8 cellular contexts compared by ENCODE assay signal in genomic region chr12:2812290-2813213, GRCh38. TPM values are rescaled to one million over a fixed set of nuclear protein-coding genes. Genes with fewer than 3 reads are reported as not detected.
DNase-seq lines count a peak whose midpoint lies in the region; ATAC-seq and TF ChIP-seq lines count a peak whose summit lies in the region.

Gene ITFG2, plus strand, starts transcription at chr12:2812668. Its CDS starts 93 bp downstream, at chr12:2812761.

- peak within 1 kb of the TSS; percentile 55 to 74 for H3K4me3 ChIP-seq in Panc1 (ENCODE audit: low read depth in 2 of 2, low read length in 2 of 2)
- H3K4me3 ChIP-seq in mucosa of rectum (ENCODE audit: low read length in 2 of 2) = peak within 1 kb of the TSS; percentile 96 to 99

- in situ Hi-C loops in Panc1 (cut with HindIII; ENCODE audit: low pct_unique_long_range_greater_than_20kb, low sequenced_read_pairs) = no loop called here

- H3K27ac ChIP-seq in Panc1 (ENCODE audit: low read length) = peak within 1 kb of the TSS; percentile 78
- peak within 1 kb of the TSS; percentile 97 to 99 for H3K27ac ChIP-seq in mucosa of rectum (ENCODE audit: low read depth in 2 of 2, low read length in 2 of 2)

- H3K9ac ChIP-seq in mucosa of rectum (ENCODE audit: low read depth in 1 of 2, low read length in 2 of 2) = peak within 1 kb of the TSS; percentile 82 to 98

- POLR2A ChIA-PET in Panc1 (lab: Charles Lee) = interaction anchor here (0.6 kb wide), 1 partner anchor 1221 kb away, joined by 3 read pairs; no protein-coding TSS in a partner anchor

- no peaks in the 10 kb centered on the region for H3K9me3 Mint-ChIP-seq in activated T-cell treated with anti-CD3 and anti-CD28 coated beads, Interleukin-2, amount 50 U/mL, for 4 hours

- CTCF ChIA-PET in Panc1 (lab: Charles Lee) = no interaction called here

- peaks cover 4% of the 10 kb centered on the region for H3K36me3 Mint-ChIP-seq in activated T-cell treated with anti-CD3 and anti-CD28 coated beads, Interleukin-2, amount 50 U/mL, for 4 hours (ENCODE audit: insufficient read depth)

- H3K4me3 Mint-ChIP-seq in activated T-cell treated with anti-CD3 and anti-CD28 coated beads, Interleukin-2, amount 50 U/mL, for 4 hours = peak within 1 kb of the TSS; percentile 100

- no peak for TF ChIP-seq CTCF in Panc1 (IDR thresholded peaks at IDR 0.05)

- TSS peak; percentile 86 for BruUV-seq in Panc1 (replicated peaks; lab: Mats Ljungman, UMichigan)

- H3K36me3 ChIP-seq in Panc1 (ENCODE audit: control insufficient read depth, insufficient read depth, low read length) (peaks cover 2% of the 10 kb centered on the region; the same call in 1 of the 2 replicates), mucosa of rectum (ENCODE audit: control insufficient read depth in 2 of 2, insufficient read depth in 2 of 2, low read length in 2 of 2) (peaks cover under 1 to 9% of the 10 kb centered on the region in 2 donors)

- DNase-seq in DMS53 treated with DMSO at 0.1 percent for 48 hours (lab: John Stamatoyannopoulos, UW; ENCODE audit: unreplicated experiment) (peak; percentile 100), KG1 (lab: John Stamatoyannopoulos, UW) (peak; percentile 100), Panc1 (ENCODE audit: low read depth, low spot score) (peak; percentile 88), erythroblast (lab: John Stamatoyannopoulos, UW) (peak; percentile 96 to 98)
- DNase-seq in activated T-cell treated with anti-CD3 and anti-CD28 coated beads, Interleukin-2, amount 50 U/mL, for 4 hours = peak; percentile 93
- DNase-seq in stimulated activated CD8-positive, alpha-beta memory T cell treated with anti-CD3 and anti-CD28 coated beads, Interleukin-4, amount 100 ng/mL, for 48 hours = peak; percentile 96

- no peaks in the 10 kb centered on the region for H3K27me3 Mint-ChIP-seq in activated T-cell treated with anti-CD3 and anti-CD28 coated beads, Interleukin-2, amount 50 U/mL, for 4 hours (ENCODE audit: low read depth)

- no peaks in the 10 kb centered on the region for H3K27me3 ChIP-seq in Panc1 (ENCODE audit: control insufficient read depth, insufficient read depth, low read length)
- no peaks in the 10 kb centered on the region for H3K27me3 ChIP-seq in mucosa of rectum (ENCODE audit: control insufficient read depth in 2 of 2, insufficient read depth in 2 of 2, low read length in 2 of 2)

- TF ChIP-seq POLR2A in erythroblast (IDR thresholded peaks at IDR 0.05; ENCODE audit: low read length) = peak; percentile 97

- H3K4me1 Mint-ChIP-seq in activated T-cell treated with anti-CD3 and anti-CD28 coated beads, Interleukin-2, amount 50 U/mL, for 4 hours (ENCODE audit: low read depth) = peaks cover 28% of the 10 kb centered on the region

- H3K4me1 ChIP-seq in Panc1 (ENCODE audit: control insufficient read depth, insufficient read depth, low read length) = peaks cover 6% of the 10 kb centered on the region; the same call in 1 of the 2 replicates
- peaks cover 7% of the 10 kb centered on the region in 2 donors for H3K4me1 ChIP-seq in mucosa of rectum (ENCODE audit: control insufficient read depth in 2 of 2, insufficient read depth in 2 of 2, low read length in 2 of 2)

- ATAC-seq in GM21723 (IDR thresholded peaks at IDR 0.05; ENCODE audit: unreplicated experiment) (peak; percentile 97), Panc1 (peak; percentile 99)
- peak; percentile 98 for ATAC-seq in activated T-cell treated with anti-CD3 and anti-CD28 coated beads, Interleukin-2, amount 50 U/mL, for 4 hours

- H3K9me3 ChIP-seq in Panc1 (ENCODE audit: control insufficient read depth, insufficient read depth, low read depth, low read length) = no peaks in the 10 kb centered on the region
- H3K9me3 ChIP-seq in mucosa of rectum (ENCODE audit: control insufficient read depth in 2 of 2, low read length in 2 of 2) = no peaks in the 10 kb centered on the region

- intact Hi-C loops in Panc1 (cut with micrococcal nuclease; ENCODE audit: unreplicated experiment) = no loop called here

RNA-seq across cellular contexts. Expression of gene ITFG2, which starts in this region (rescaled TPM):
- total RNA-seq in Panc1 (2021; ENCODE audit: unreplicated experiment) = 17.4 TPM
- 21.8 TPM for polyA plus RNA-seq in Panc1 (2012; ENCODE audit: insufficient read length)
- 10 to 100 TPM; 39.7 to 46.9 (median 45.0) TPM for total RNA-seq in activated T-cell treated with anti-CD3 and anti-CD28 coated beads, Interleukin-2, amount 50 U/mL, for 4 hours

Comparison
In these comparisons a context has a peak if more than half of its experiments do, and no peak if none do; other contexts are left out.
1. Peak in every context shown above with its lines: DNase-seq, ATAC-seq, H3K4me3 ChIP-seq and H3K27ac ChIP-seq.